Comparison of ENCODE assay signal across 14 cellular contexts in genomic region chr16:1745181-1745899, GRCh38. TPM values are rescaled to one million over a fixed set of nuclear protein-coding genes. Genes with fewer than 3 reads are reported as not detected.
A peak's percentile ranks its signal among the peaks of the same experiment; 100 is the strongest.
DNase-seq lines count a peak whose midpoint lies in the region; ATAC-seq, FAIRE-seq and TF ChIP-seq lines count a peak whose summit lies in the region.
"Had no signal": no experiment of that assay in that cellular context is flagged by ENCODE, and none has a peak within 500 bp of the region (broad histone marks: within the 10 kb centered on the region; RNA-seq: fewer than 3 reads in every experiment).

No MANE protein-coding gene starts in this region.

- SMC1A ChIA-PET in GM12878 (lab: Charles Lee; ENCODE audit: uncharacterized antibody, unreplicated experiment), result interaction anchor here (1.0 kb wide), 1 partner anchor 21 kb away, joined by 3 read pairs; no protein-coding TSS in a partner anchor

- H3K9me3 ChIP-seq in AG04450 (ENCODE audit: control insufficient read depth, insufficient read depth, low read length), result peaks cover 2% of the 10 kb centered on the region; the same call in 1 of the 2 replicates
- H3K9me3 ChIP-seq in HUES48 (ENCODE audit: control insufficient read depth, insufficient read depth, low read length), result no peaks in the 10 kb centered on the region
- no peaks in the 10 kb centered on the region for H3K9me3 ChIP-seq in GM12878 (replicated peaks; ENCODE audit: control insufficient read depth, insufficient read depth, low read length)
- H3K9me3 ChIP-seq: BE2C, testis had no signal

- DNase-seq in AG04450 (ENCODE audit: low read depth, low spot score) (peak; percentile 26), GM12878 (ENCODE audit: low read depth, low spot score) (no peak), left lobe of liver (ENCODE audit: low spot score) (peak; percentile 42), erythroblast (lab: John Stamatoyannopoulos, UW) (no peak), superior temporal gyrus (ENCODE audit: extremely low spot score) (no peak)
- DNase-seq: activated CD4-positive, alpha-beta T cell treated with anti-CD3 and anti-CD28 coated beads for 4 hours; BE2C; NCI-H510A; testis had no signal

- H3K4me2 ChIP-seq in GM12878 (ENCODE audit: control insufficient read depth, insufficient read depth), result no peak overlapping the region
- H3K4me2 ChIP-seq: GM23338 had no signal

- in situ Hi-C loops in GM12878 (cut with MboI), result no loop called here

- RAD21 ChIA-PET in GM12878 (lab: Charles Lee; ENCODE audit: unreplicated experiment), result no interaction called here

- POLR2A ChIA-PET in AG04450 (lab: Yijun Ruan, JAX) (interaction anchor here (0.6 to 1.2 kb wide), 3 partner anchors 28 to 273 kb away, joined by 4 to 5 read pairs (median 4); partner anchors contain the start of genes EME2, MAPK8IP3 and MRPS34), GM12878 (lab: Charles Lee) (no interaction called here)

- BruUV-seq in GM12878 (replicated peaks; lab: Mats Ljungman, UMichigan), result TSS peak; percentile 48

- H3K27me3 ChIP-seq in AG04450 (ENCODE audit: control insufficient read depth, insufficient read depth, low read length) (no peaks in the 10 kb centered on the region), HUES48 (ENCODE audit: control insufficient read depth, insufficient read depth, low read length) (no peaks in the 10 kb centered on the region), GM12878 (replicated peaks in 1 of 2; ENCODE audit: control insufficient read depth in 2 of 2, insufficient read depth in 2 of 2, low read length in 1 of 2) (no peaks in the 10 kb centered on the region)
- H3K27me3 ChIP-seq: BE2C, testis had no signal

- no peaks in the 10 kb centered on the region for H4K20me1 ChIP-seq in GM12878 (ENCODE audit: control insufficient read depth, insufficient read depth)

- no peak overlapping the region for H3K9ac ChIP-seq in HUES48 (ENCODE audit: low read depth, low read length)
- H3K9ac ChIP-seq in GM12878 (ENCODE audit: control insufficient read depth, insufficient read depth, low read length), result no peak overlapping the region

- H3K4me1 ChIP-seq in HUES48 (ENCODE audit: control insufficient read depth, insufficient read depth, low read length) (no peaks in the 10 kb centered on the region), GM12878 (ENCODE audit: control insufficient read depth, insufficient read depth, low read length) (no peaks in the 10 kb centered on the region)
- H3K4me1 ChIP-seq: BE2C, testis had no signal

- H3K27ac ChIP-seq in AG04450 (ENCODE audit: low read depth, low read length) (peak overlapping the region; percentile 94), HUES48 (ENCODE audit: low read depth, low read length) (peak overlapping the region; percentile 6), GM12878 (ENCODE audit: control insufficient read depth, insufficient read depth) (no peak overlapping the region)
- H3K27ac ChIP-seq: SK-N-MC, testis had no signal

- H3K4me3 ChIP-seq in AG04450 (ENCODE audit: low read depth, low read length) (no peak overlapping the region), HUES48 (ENCODE audit: low read depth, low read length) (no peak overlapping the region), GM12878 (no peak overlapping the region)
- H3K4me3 ChIP-seq: GM23338, SK-N-MC, testis had no signal

- TF ChIP-seq CTCF in AG04450 (IDR thresholded peaks at IDR 0.05; ENCODE audit: low read depth, low read length) (no peak), GM12878 (IDR thresholded peaks at IDR 0.05 in 2 of 3, conservative IDR thresholded peaks at IDR 0.05 in 1 of 3; ENCODE audit: control insufficient read depth in 2 of 3, extremely low read depth in 1 of 3, insufficient read depth in 1 of 3, low read depth in 3 of 3, low read length in 3 of 3) (no peak)

- ATAC-seq in GM12878 (no peak), left lobe of liver (no peak), GM19397 (IDR thresholded peaks at IDR 0.05; ENCODE audit: unreplicated experiment) (no peak), HG02588 (IDR thresholded peaks at IDR 0.05; ENCODE audit: unreplicated experiment) (no peak)

- no peak overlapping the region for H2AFZ ChIP-seq in GM12878 (ENCODE audit: control insufficient read depth, low read depth, low read length)
- H2AFZ ChIP-seq: GM23338 had no signal

- intact Hi-C loops in GM12878 (cut with micrococcal nuclease; ENCODE audit: unreplicated experiment), result no loop called here

- WGBS in GM12878 (ENCODE audit: insufficient coverage, insufficient replicate concordance, low lambda C conversion rate, missing lambda C conversion rate), result 82% methylated on average over 23 of the region's 25 CpGs

- FAIRE-seq in GM12878 (lab: Jason Lieb, UNC), result no peak

- H3K79me2 ChIP-seq in GM12878 (ENCODE audit: control insufficient read depth, insufficient read depth, low read length), result no peaks in the 10 kb centered on the region

- H3K36me3 ChIP-seq in HUES48 (ENCODE audit: control insufficient read depth, insufficient read depth, low read length) (peaks cover 31% of the 10 kb centered on the region), GM12878 (ENCODE audit: control insufficient read depth in 2 of 2, insufficient read depth in 2 of 2, low read length in 1 of 2) (peaks cover 6 to 13% of the 10 kb centered on the region in 2 experiments)

- CTCF ChIA-PET in AG04450 (lab: Charles Lee), result interaction anchor here (1.0 kb wide), 1 partner anchor 40 kb away, joined by 3 read pairs; the partner anchor contains the start of gene MAPK8IP3
- CTCF ChIA-PET in GM12878 (lab: Yijun Ruan, JAX), result no interaction called here

- no peak for TF ChIP-seq EP300 in GM12878 (IDR thresholded peaks at IDR 0.05; ENCODE audit: borderline replicate concordance in 1 of 2, control insufficient read depth in 1 of 2, low read depth in 2 of 2, low read length in 2 of 2)

- no peak for TF ChIP-seq RAD21 in GM12878 (IDR thresholded peaks at IDR 0.05; ENCODE audit: insufficient read depth, low read depth, low read length)

- TF ChIP-seq POLR2A in GM12878 (IDR thresholded peaks at IDR 0.05; ENCODE audit: low read depth, low read length) (no peak), erythroblast (IDR thresholded peaks at IDR 0.05; ENCODE audit: low read length) (no peak)

RNA-seq across cellular contexts. Expression of gene NME3, which starts 26.0 kb away (rescaled TPM):
- polyA plus RNA-seq in AG04450 (2011; rRNA removed), result 15.6 and 25.5 TPM in 2 replicates
- polyA minus RNA-seq in AG04450 (2011; rRNA and poly(A)+ RNA removed), result 2.0 and 2.1 TPM in 2 replicates
- total RNA-seq in GM12878 (2013; cell fraction: nucleolus; rRNA removed), result 32.8 and 43.7 TPM in 2 replicates
- 49.8 and 55.5 TPM in 2 replicates for total RNA-seq in GM12878 (2014; rRNA removed)
- total RNA-seq in GM12878 (2014; rRNA removed; fragmentation: Illumina TruSeq; extraction: Trizol), result 4.3 and 5.2 TPM in 2 replicates
- total RNA-seq in GM12878 (2021), result 46.7 and 47.7 TPM in 2 replicates
- 10.7 TPM for polyA plus RNA-seq in GM12878 (2011; ENCODE audit: low read depth)
- 5.1 and 13.6 TPM in 2 replicates for polyA plus RNA-seq in GM12878 (2011; rRNA removed)
- polyA plus RNA-seq in GM12878 (2011; cell fraction: cytosol; rRNA removed), result 28.1 and 60.3 TPM in 2 replicates
- polyA plus RNA-seq in GM12878 (2011; cell fraction: nucleus; rRNA removed), result 143 and 144 TPM in 2 replicates
- 44.8 and 49.8 TPM in 2 replicates for polyA plus RNA-seq in GM12878 (2012)
- polyA plus RNA-seq in GM12878 (2014; fragmentation: Illumina TruSeq; extraction: Trizol), result 0.81 TPM in 1 of 2 replicates, not detected in the other
- 1 to 10 TPM in 1 of 2 experiments, under 1 TPM in 1; 0.61 to 4.6 TPM for polyA plus RNA-seq in GM12878 (2014; fragmentation: Nextera tagmentation; extraction: Ambion mirVana)
- 51.7 and 63.4 TPM in 2 replicates for polyA plus RNA-seq in GM12878 (2014; rRNA removed)
- 10 to 100 TPM; 39.5 to 41.1 TPM for polyA plus RNA-seq in GM12878 (2016; fragmentation: Nextera tagmentation; extraction: Ambion mirVana)
- 1.2 and 7.4 TPM in 2 replicates for polyA minus RNA-seq in GM12878 (2011; rRNA and poly(A)+ RNA removed)
- 2.3 and 5.2 TPM in 2 replicates for polyA minus RNA-seq in GM12878 (2011; cell fraction: cytosol; rRNA and poly(A)+ RNA removed)
- 22.5 and 26.6 TPM in 2 replicates for polyA minus RNA-seq in GM12878 (2011; cell fraction: nucleus; rRNA and poly(A)+ RNA removed)
- total RNA-seq in left lobe of liver, result 30.9 TPM

RNA-seq across cellular contexts. Expression of gene EME2, which starts 27.3 kb away (rescaled TPM):
- 2.4 and 3.1 TPM in 2 replicates for polyA plus RNA-seq in AG04450 (2011; rRNA removed)
- 2.4 and 2.5 TPM in 2 replicates for polyA minus RNA-seq in AG04450 (2011; rRNA and poly(A)+ RNA removed)
- total RNA-seq in GM12878 (2013; cell fraction: nucleolus; rRNA removed), result 54.8 and 65.8 TPM in 2 replicates
- total RNA-seq in GM12878 (2014; rRNA removed), result 6.2 and 9.5 TPM in 2 replicates
- 1.4 and 2.1 TPM in 2 replicates for total RNA-seq in GM12878 (2014; rRNA removed; fragmentation: Illumina TruSeq; extraction: Trizol)
- 15.8 and 16.9 TPM in 2 replicates for total RNA-seq in GM12878 (2021)
- 5.6 TPM for polyA plus RNA-seq in GM12878 (2011; ENCODE audit: low read depth)
- 2.8 and 4.7 TPM in 2 replicates for polyA plus RNA-seq in GM12878 (2011; rRNA removed)
- 3.5 and 7.9 TPM in 2 replicates for polyA plus RNA-seq in GM12878 (2011; cell fraction: cytosol; rRNA removed)
- polyA plus RNA-seq in GM12878 (2011; cell fraction: nucleus; rRNA removed), result 152 and 178 TPM in 2 replicates
- 10.3 and 11.2 TPM in 2 replicates for polyA plus RNA-seq in GM12878 (2012)
- polyA plus RNA-seq in GM12878 (2014; fragmentation: Illumina TruSeq; extraction: Trizol), result 0.79 and 2.1 TPM in 2 replicates
- under 1 TPM; 0.29 to 0.80 TPM for polyA plus RNA-seq in GM12878 (2014; fragmentation: Nextera tagmentation; extraction: Ambion mirVana)
- polyA plus RNA-seq in GM12878 (2014; rRNA removed), result 13.3 and 16.2 TPM in 2 replicates
- 1 to 10 TPM; 3.4 to 4.7 TPM for polyA plus RNA-seq in GM12878 (2016; fragmentation: Nextera tagmentation; extraction: Ambion mirVana)
- polyA minus RNA-seq in GM12878 (2011; rRNA and poly(A)+ RNA removed), result 1.6 and 5.0 TPM in 2 replicates
- polyA minus RNA-seq in GM12878 (2011; cell fraction: cytosol; rRNA and poly(A)+ RNA removed), result 1.7 and 2.6 TPM in 2 replicates
- 18.6 and 28.8 TPM in 2 replicates for polyA minus RNA-seq in GM12878 (2011; cell fraction: nucleus; rRNA and poly(A)+ RNA removed)
- 6.8 TPM for total RNA-seq in left lobe of liver

RNA-seq across cellular contexts. Expression of gene MRPS34, which starts 27.6 kb away (rescaled TPM):
- 55.8 and 62.2 TPM in 2 replicates for polyA plus RNA-seq in AG04450 (2011; rRNA removed)
- polyA minus RNA-seq in AG04450 (2011; rRNA and poly(A)+ RNA removed), result 18.3 and 18.8 TPM in 2 replicates
- 26.9 and 32.5 TPM in 2 replicates for total RNA-seq in GM12878 (2013; cell fraction: nucleolus; rRNA removed)
- 144 and 185 TPM in 2 replicates for total RNA-seq in GM12878 (2014; rRNA removed)
- total RNA-seq in GM12878 (2014; rRNA removed; fragmentation: Illumina TruSeq; extraction: Trizol), result 92.3 and 109 TPM in 2 replicates
- 184 and 190 TPM in 2 replicates for total RNA-seq in GM12878 (2021)
- polyA plus RNA-seq in GM12878 (2011; ENCODE audit: low read depth), result 24.8 TPM
- 62.8 and 99.3 TPM in 2 replicates for polyA plus RNA-seq in GM12878 (2011; rRNA removed)
- 130 and 176 TPM in 2 replicates for polyA plus RNA-seq in GM12878 (2011; cell fraction: cytosol; rRNA removed)
- polyA plus RNA-seq in GM12878 (2011; cell fraction: nucleus; rRNA removed), result 107 and 127 TPM in 2 replicates
- 75.1 and 85.8 TPM in 2 replicates for polyA plus RNA-seq in GM12878 (2012)
- polyA plus RNA-seq in GM12878 (2014; fragmentation: Illumina TruSeq; extraction: Trizol), result 18.2 and 56.0 TPM in 2 replicates
- 10 to 100 TPM in 1 of 2 experiments, 1 to 10 TPM in 1; 3.6 to 17.9 TPM for polyA plus RNA-seq in GM12878 (2014; fragmentation: Nextera tagmentation; extraction: Ambion mirVana)
- polyA plus RNA-seq in GM12878 (2014; rRNA removed), result 189 and 209 TPM in 2 replicates
- 100 to 1,000 TPM; 265 to 285 TPM for polyA plus RNA-seq in GM12878 (2016; fragmentation: Nextera tagmentation; extraction: Ambion mirVana)
- polyA minus RNA-seq in GM12878 (2011; rRNA and poly(A)+ RNA removed), result 31.2 and 42.9 TPM in 2 replicates
- polyA minus RNA-seq in GM12878 (2011; cell fraction: cytosol; rRNA and poly(A)+ RNA removed), result 29.7 and 32.3 TPM in 2 replicates
- polyA minus RNA-seq in GM12878 (2011; cell fraction: nucleus; rRNA and poly(A)+ RNA removed), result 22.8 and 37.4 TPM in 2 replicates
- 61.4 TPM for total RNA-seq in left lobe of liver

RNA-seq across cellular contexts. Expression of gene SPSB3, which starts 37.0 kb away (rescaled TPM):
- polyA plus RNA-seq in AG04450 (2011; rRNA removed) (11.0 and 13.3 TPM in 2 replicates), GM12878 (2011; rRNA removed) (4.7 and 9.7 TPM in 2 replicates), GM12878 (2014; fragmentation: Illumina TruSeq; extraction: Trizol) (0.97 and 2.8 TPM in 2 replicates), GM12878 (2014; fragmentation: Nextera tagmentation; extraction: Ambion mirVana) (1 to 10 TPM in 1 of 2 experiments, under 1 TPM in 1; 0.31 to 1.5 TPM), GM12878 (2014; rRNA removed) (26.9 and 32.4 TPM in 2 replicates), GM12878 (2016; fragmentation: Nextera tagmentation; extraction: Ambion mirVana) (10 to 100 TPM; 25.3 to 26.1 TPM)
- 8.1 and 8.4 TPM in 2 replicates for polyA minus RNA-seq in AG04450 (2011; rRNA and poly(A)+ RNA removed)
- total RNA-seq in GM12878 (2013; cell fraction: nucleolus; rRNA removed), result 28.8 and 39.6 TPM in 2 replicates
- total RNA-seq in GM12878 (2014; rRNA removed) (22.2 and 26.2 TPM in 2 replicates), GM12878 (2014; rRNA removed; fragmentation: Illumina TruSeq; extraction: Trizol) (4.4 and 5.5 TPM in 2 replicates), GM12878 (2021) (18.3 and 18.5 TPM in 2 replicates), left lobe of liver (49.1 TPM)
- 6.5 TPM for polyA plus RNA-seq in GM12878 (2011; ENCODE audit: low read depth)
- polyA plus RNA-seq in GM12878 (2011; cell fraction: cytosol; rRNA removed), result 18.5 and 28.3 TPM in 2 replicates
- polyA plus RNA-seq in GM12878 (2011; cell fraction: nucleus; rRNA removed), result 87.6 and 94.0 TPM in 2 replicates
- 19.6 and 21.3 TPM in 2 replicates for polyA plus RNA-seq in GM12878 (2012)
- polyA minus RNA-seq in GM12878 (2011; rRNA and poly(A)+ RNA removed), result 5.9 and 9.0 TPM in 2 replicates
- 4.8 and 5.2 TPM in 2 replicates for polyA minus RNA-seq in GM12878 (2011; cell fraction: cytosol; rRNA and poly(A)+ RNA removed)
- polyA minus RNA-seq in GM12878 (2011; cell fraction: nucleus; rRNA and poly(A)+ RNA removed), result 5.7 and 13.8 TPM in 2 replicates

RNA-seq across cellular contexts. Expression of gene NUBP2, which starts 37.4 kb away (rescaled TPM):
- polyA plus RNA-seq in AG04450 (2011; rRNA removed) (20.0 and 29.2 TPM in 2 replicates), GM12878 (2011; rRNA removed) (8.2 and 23.6 TPM in 2 replicates), GM12878 (2014; fragmentation: Illumina TruSeq; extraction: Trizol) (0.73 and 6.5 TPM in 2 replicates), GM12878 (2014; fragmentation: Nextera tagmentation; extraction: Ambion mirVana) (1 to 10 TPM; 1.9 to 5.9 TPM), GM12878 (2014; rRNA removed) (80.5 and 94.5 TPM in 2 replicates), GM12878 (2016; fragmentation: Nextera tagmentation; extraction: Ambion mirVana) (100 to 1,000 TPM; 115 to 129 TPM)
- 6.0 and 6.4 TPM in 2 replicates for polyA minus RNA-seq in AG04450 (2011; rRNA and poly(A)+ RNA removed)
- total RNA-seq in GM12878 (2013; cell fraction: nucleolus; rRNA removed), result 45.7 and 59.5 TPM in 2 replicates
- total RNA-seq in GM12878 (2014; rRNA removed) (88.8 and 106 TPM in 2 replicates), GM12878 (2014; rRNA removed; fragmentation: Illumina TruSeq; extraction: Trizol) (11.0 and 13.5 TPM in 2 replicates), GM12878 (2021) (73.2 and 79.8 TPM in 2 replicates), left lobe of liver (37.9 TPM)
- 11.7 TPM for polyA plus RNA-seq in GM12878 (2011; ENCODE audit: low read depth)
- 54.5 and 91.2 TPM in 2 replicates for polyA plus RNA-seq in GM12878 (2011; cell fraction: cytosol; rRNA removed)
- 102 and 133 TPM in 2 replicates for polyA plus RNA-seq in GM12878 (2011; cell fraction: nucleus; rRNA removed)
- polyA plus RNA-seq in GM12878 (2012), result 44.3 and 48.4 TPM in 2 replicates
- 8.8 and 27.4 TPM in 2 replicates for polyA minus RNA-seq in GM12878 (2011; rRNA and poly(A)+ RNA removed)
- polyA minus RNA-seq in GM12878 (2011; cell fraction: cytosol; rRNA and poly(A)+ RNA removed), result 18.5 and 20.3 TPM in 2 replicates
- 17.7 and 27.6 TPM in 2 replicates for polyA minus RNA-seq in GM12878 (2011; cell fraction: nucleus; rRNA and poly(A)+ RNA removed)

Comparison
In these comparisons a context has a peak if more than half of its experiments do, and no peak if none do; other contexts are left out.
1. DNase-seq: peak in AG04450 (single experiment) and left lobe of liver (single experiment); none in GM12878 (single experiment), erythroblast (0 of 2) and superior temporal gyrus (single experiment).